In genomic region chr15:73476704-73477216, GRCh38 we compare ENCODE assay signal across 9 cellular contexts. TPM values are rescaled to one million over a fixed set of nuclear protein-coding genes. Genes with fewer than 3 reads are reported as not detected.
"Had no signal": no experiment of that assay in that cellular context is flagged by ENCODE, and none has a peak within 500 bp of the region (broad histone marks: within the 10 kb centered on the region; RNA-seq: fewer than 3 reads in every experiment).

No MANE protein-coding gene starts in this region.

- DNase-seq: GDM1, GF-D8 had no signal

- ATAC-seq: GM12878 had no signal

- FAIRE-seq: G401.6, GM12878, GM12891, GM12892, GM18507, GM19239 had no signal

- H3K4me3 ChIP-seq: GM12878 had no signal

RNA-seq across cellular contexts. Expression of gene REC114, which starts 33.8 kb away (rescaled TPM):
- total RNA-seq: G401, GM12878 had no signal
- polyA plus RNA-seq: GM12878 had no signal
